In the genomic region with DNA sequence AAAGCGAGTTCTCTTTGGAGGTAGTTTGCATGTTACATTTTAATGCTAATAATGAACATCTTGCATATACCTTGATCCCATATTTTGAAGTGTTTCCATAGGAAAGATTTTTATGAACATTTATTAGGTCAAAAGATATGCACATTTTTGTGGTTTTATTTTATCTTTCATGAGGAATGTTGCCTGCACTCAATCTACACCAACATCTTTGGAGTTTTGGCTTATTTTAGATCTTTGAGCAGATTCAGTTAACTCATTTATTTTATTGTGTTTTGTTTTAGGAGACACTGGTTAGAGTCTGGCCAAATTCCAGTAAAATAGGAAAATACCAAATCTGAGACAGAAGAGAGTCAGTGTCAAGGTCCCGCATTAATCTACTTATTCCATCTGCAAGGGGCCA, we compare ENCODE assay signal across 1 cellular context.
TF ChIP-seq lines count a peak whose summit lies in the region.

No MANE protein-coding gene starts in this region.

TF ChIP-seq in SK-N-SH, 30 proteins besides CTCF, POLR2A, EP300 and RAD21 (continued from another document):
- no peak for TF ChIP-seq MEF2A (IDR thresholded peaks at IDR 0.05; ENCODE audit: borderline replicate concordance, low read depth)
- no peak for TF ChIP-seq FOSL2 (IDR thresholded peaks at IDR 0.05; ENCODE audit: borderline replicate concordance, low read depth)
- peak; percentile 44; the same call in 1 of the 2 replicates for TF ChIP-seq TCF12 (IDR thresholded peaks at IDR 0.05)
- TF ChIP-seq PBX3 (IDR thresholded peaks at IDR 0.05) = peak; percentile 21; the same call in 1 of the 2 replicates
- no peak for TF ChIP-seq TAF1 (IDR thresholded peaks at IDR 0.05; ENCODE audit: borderline replicate concordance, low read depth, low read length)
